In the genomic region with DNA sequence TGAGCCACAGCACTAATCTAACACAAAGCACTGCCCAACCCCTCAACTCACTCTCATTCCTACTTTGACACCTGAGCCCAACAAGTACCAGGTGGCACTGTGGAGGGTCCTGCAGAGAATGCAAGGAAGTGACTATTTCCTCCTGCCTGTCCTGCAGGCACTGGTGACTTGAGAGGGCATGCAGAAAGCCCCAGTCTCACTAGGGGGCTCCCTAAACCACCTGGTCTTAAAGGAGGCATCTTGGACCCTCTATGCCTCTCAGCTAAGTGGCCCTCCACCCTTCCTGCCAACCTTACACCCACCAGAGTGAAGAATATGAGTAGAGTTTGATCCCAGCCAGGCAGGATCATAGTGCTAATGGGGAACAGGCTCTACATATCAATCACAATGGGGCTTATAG, we compare ENCODE assay signal across 8 cellular contexts. TPM values are rescaled to one million over a fixed set of nuclear protein-coding genes. Genes with fewer than 3 reads are reported as not detected.
DNase-seq lines count a peak whose midpoint lies in the region; ATAC-seq and TF ChIP-seq lines count a peak whose summit lies in the region.
"Had no signal": no experiment of that assay in that cellular context is flagged by ENCODE, and none has a peak within 500 bp of the region (broad histone marks: within the 10 kb centered on the region; RNA-seq: fewer than 3 reads in every experiment).

No MANE protein-coding gene starts in this region.

- no peak overlapping the region for H2AFZ ChIP-seq in PC-3 (ENCODE audit: low read length)

- H3K27me3 ChIP-seq in H7 (ENCODE audit: control insufficient read depth, insufficient read depth, low read length) (no peaks in the 10 kb centered on the region), PC-3 (ENCODE audit: low read length) (no peaks in the 10 kb centered on the region), stomach (no peaks in the 10 kb centered on the region)

- intact Hi-C loops in PC-3 (cut with micrococcal nuclease), result loop anchor here (1.0 kb wide), 1 partner anchor 65 kb away; no protein-coding TSS in a partner anchor
- intact Hi-C loops in stomach (cut with DNase I; ENCODE audit: low total_unique reads), result no loop called here

- peak; percentile 65 for ATAC-seq in PC-3

- H3K4me1 ChIP-seq in PC-3 (ENCODE audit: insufficient read depth, low read length), result peaks cover 4% of the 10 kb centered on the region; the same call in 1 of the 2 replicates
- peaks cover 0 to 21% (median 12%) of the 10 kb centered on the region in 4 donors for H3K4me1 ChIP-seq in stomach

- POLR2A ChIA-PET in PC-3 (lab: Charles Lee; ENCODE audit: unreplicated experiment), result interaction anchor here (0.6 kb wide), 1 partner anchor 38 kb away, joined by 3 read pairs; no protein-coding TSS in a partner anchor

- DNase-seq in H7 (peak; percentile 69), PC-3 (peak; percentile 38), islet precursor cell (peak; percentile 66), stomach (no peak), superior temporal gyrus (ENCODE audit: extremely low spot score) (no peak)
- no peak for DNase-seq in stimulated activated CD4-positive, alpha-beta T cell treated with anti-CD3 and anti-CD28 coated beads, Interleukin-1b, Interleukin-23, amount 100 ng/mL, for 48 hours
- DNase-seq: naive B cell, T-helper 1 cell had no signal

- BruUV-seq in PC-3 (replicated peaks; lab: Mats Ljungman, UMichigan), result no TSS peak

- TF ChIP-seq CTCF in PC-3 (conservative IDR thresholded peaks at IDR 0.05; ENCODE audit: low read depth, low read length) (peak; percentile 66), stomach (IDR thresholded peaks at IDR 0.05) (peak in 1 of 7 experiments; percentile 8)

- H3K9me3 ChIP-seq in PC-3 (ENCODE audit: low read length) (no peaks in the 10 kb centered on the region), stomach (no peaks in the 10 kb centered on the region)

- no peak for TF ChIP-seq POLR2A in stomach (IDR thresholded peaks at IDR 0.05)

- no peaks in the 10 kb centered on the region for H3K9me2 ChIP-seq in PC-3 (replicated peaks; ENCODE audit: low read length)

- no peaks in the 10 kb centered on the region for H3K79me2 ChIP-seq in PC-3 (ENCODE audit: low read length)

- H3K36me3 ChIP-seq in H7 (replicated peaks; ENCODE audit: control insufficient read depth, insufficient read depth, low read length), result peaks cover 41% of the 10 kb centered on the region
- H3K36me3 ChIP-seq in PC-3 (ENCODE audit: low read depth, low read length), result peaks cover 41% of the 10 kb centered on the region
- peaks cover 0 to 5% (median 0%) of the 10 kb centered on the region in 4 donors for H3K36me3 ChIP-seq in stomach

- H3K27ac ChIP-seq in PC-3 (ENCODE audit: low read length) (no peak overlapping the region), stomach (no peak overlapping the region)

- CTCF ChIA-PET in PC-3 (lab: Charles Lee), result interaction anchor here (0.7 to 0.9 kb wide), 2 partner anchors 65 to 66 kb away, joined by 3 read pairs; no protein-coding TSS in a partner anchor

- H4K20me1 ChIP-seq in PC-3 (ENCODE audit: low read length), result no peaks in the 10 kb centered on the region

- no peak for TF ChIP-seq EP300 in stomach (IDR thresholded peaks at IDR 0.05)

- no peak overlapping the region for H3K9ac ChIP-seq in PC-3 (ENCODE audit: low read length)

- H3F3A ChIP-seq in PC-3 (ENCODE audit: low read length, unreplicated experiment), result no peaks in the 10 kb centered on the region

- H3K4me2 ChIP-seq in PC-3 (ENCODE audit: low read length), result no peak overlapping the region

- no peak overlapping the region for H3K4me3 ChIP-seq in H7 (ENCODE audit: insufficient read depth, low read depth, low read length)
- no peak overlapping the region for H3K4me3 ChIP-seq in PC-3 (ENCODE audit: low read length)
- H3K4me3 ChIP-seq in stomach, result no peak overlapping the region

RNA-seq across cellular contexts. Expression of gene TRAIP, which starts 15.2 kb away (rescaled TPM):
- total RNA-seq in H7 (2014; rRNA removed; shearing (Covaris generic)), result 16.1 and 24.9 TPM in 2 replicates
- 21.6 and 27.8 TPM in 2 replicates for total RNA-seq in PC-3 (2014; rRNA removed)
- 1 to 10 TPM in 3 of 5 donors, not detected in 2; 2.3 to 7.0 (median 2.8) TPM for total RNA-seq in stomach
- 1 to 10 TPM; 1.5 to 4.3 (median 2.0) TPM for polyA plus RNA-seq in stomach

RNA-seq across cellular contexts. Expression of gene UBA7, which starts 27.4 kb away (rescaled TPM):
- 0.07 and 0.55 TPM in 2 replicates for total RNA-seq in H7 (2014; rRNA removed; shearing (Covaris generic))
- total RNA-seq in PC-3 (2014; rRNA removed) (3.3 and 3.6 TPM in 2 replicates), stomach (100 to 1,000 TPM in 1 of 5 donors, 10 to 100 TPM in 4; 36.2 to 250 (median 76.3) TPM)
- polyA plus RNA-seq in stomach, result 10 to 100 TPM; 27.2 to 56.2 (median 30.2) TPM

RNA-seq across cellular contexts. Expression of gene CAMKV, which starts 28.6 kb away (rescaled TPM):
- 38.6 and 46.8 TPM in 2 replicates for total RNA-seq in H7 (2014; rRNA removed; shearing (Covaris generic))
- total RNA-seq in PC-3 (2014; rRNA removed) (0.58 TPM in 1 of 2 replicates, not detected in the other), stomach (1 to 10 TPM in 1 of 5 donors, not detected in 4; 1.5 TPM)
- polyA plus RNA-seq in stomach, result under 1 TPM in 1 of 3 donors, not detected in 2; 0.03 TPM

RNA-seq across cellular contexts. Expression of gene INKA1, which starts 38.1 kb away (rescaled TPM):
- total RNA-seq in H7 (2014; rRNA removed; shearing (Covaris generic)), result 2.3 and 6.5 TPM in 2 replicates
- total RNA-seq in PC-3 (2014; rRNA removed) (1.3 and 5.8 TPM in 2 replicates), stomach (1 to 10 TPM in 3 of 5 donors, not detected in 2; 1.8 to 3.3 (median 2.3) TPM)
- 10 to 100 TPM in 1 of 3 donors, 1 to 10 TPM in 2; 4.4 to 15.0 (median 5.5) TPM for polyA plus RNA-seq in stomach

RNA-seq across cellular contexts. Expression of gene CDHR4, which starts 41.5 kb away (rescaled TPM):
- total RNA-seq in H7 (2014; rRNA removed; shearing (Covaris generic)), result not detected in 2 replicates
- total RNA-seq in PC-3 (2014; rRNA removed) (not detected in 2 replicates), stomach (under 1 TPM in 2 of 5 donors, not detected in 3; under 0.01 to 0.73 TPM)
- under 1 TPM in 1 of 3 donors, not detected in 2; 0.18 TPM for polyA plus RNA-seq in stomach

Comparison
In these comparisons a context has a peak if more than half of its experiments do, and no peak if none do; other contexts are left out.
1. DNase-seq: peak in H7 (single experiment), PC-3 (single experiment) and islet precursor cell (single experiment); none in stomach (single experiment), superior temporal gyrus (single experiment) and stimulated activated CD4-positive, alpha-beta T cell treated with anti-CD3 and anti-CD28 coated beads, Interleukin-1b, Interleukin-23, amount 100 ng/mL, for 48 hours (single experiment).
2. RNA of gene CAMKV, which starts 28.6 kb away (total RNA-seq): 38.6 to 46.8 TPM in H7; 0.58 TPM in PC-3 and 1.5 TPM in stomach; every median in the first group is over 10 times any median in the second.